Comparison of ENCODE assay signal across 24 cellular contexts in genomic region chr17:82080789-82081464, GRCh38.
"Had no signal": no experiment of that assay in that cellular context is flagged by ENCODE, and none has a peak within 500 bp of the region (broad histone marks: within the 10 kb centered on the region; RNA-seq: fewer than 3 reads in every experiment).

No MANE protein-coding gene starts in this region.

- H3K27me3 ChIP-seq: esophagus squamous epithelium, neural progenitor cell, sigmoid colon, stomach had no signal

- H3K36me3 Mint-ChIP-seq: natural killer cell treated with Interleukin-12 subunit alpha and Interleukin-12 subunit beta and Interleukin-15 and Interleukin-18, amount 100 ng/mL, for 72 hours had no signal

- H3K4me1 ChIP-seq: neural progenitor cell, parathyroid adenoma, psoas muscle, sigmoid colon, stomach had no signal

- H3K27ac ChIP-seq: esophagus squamous epithelium, neural progenitor cell, parathyroid adenoma, psoas muscle, sigmoid colon, skin epidermis, stomach, thoracic aorta had no signal

- H3K9ac ChIP-seq: neural progenitor cell, parathyroid adenoma had no signal

- H3K27me3 Mint-ChIP-seq: effector memory CD8-positive, alpha-beta T cell; natural killer cell treated with Interleukin-12 subunit alpha and Interleukin-12 subunit beta and Interleukin-15 and Interleukin-18, amount 100 ng/mL, for 72 hours; stimulated activated naive B cell treated with anti-CD40 and anti-IgM and Interleukin-4, amounts not matched to agents 10 μg/mL and 1 μg/mL and 100 μg/mL, for 72 hours had no signal

- H3K9me3 ChIP-seq: esophagus squamous epithelium, psoas muscle, sigmoid colon, stomach, thoracic aorta had no signal

- H3K4me3 Mint-ChIP-seq: effector memory CD8-positive, alpha-beta T cell; natural killer cell treated with Interleukin-12 subunit alpha and Interleukin-12 subunit beta and Interleukin-15 and Interleukin-18, amount 100 ng/mL, for 72 hours; neural progenitor cell; stimulated activated naive B cell treated with anti-CD40 and anti-IgM and Interleukin-4, amounts not matched to agents 10 μg/mL and 1 μg/mL and 100 μg/mL, for 72 hours had no signal

- H3K36me3 ChIP-seq: neural progenitor cell had no signal

- FAIRE-seq: kidney, urothelium cell line had no signal

- H3K4me3 ChIP-seq: esophagus squamous epithelium, lung, neural progenitor cell, psoas muscle, sigmoid colon, skin epidermis, stomach, thoracic aorta had no signal

- H3K9me3 Mint-ChIP-seq: effector memory CD8-positive, alpha-beta T cell; natural killer cell treated with Interleukin-12 subunit alpha and Interleukin-12 subunit beta and Interleukin-15 and Interleukin-18, amount 100 ng/mL, for 72 hours; neural progenitor cell; stimulated activated naive B cell treated with anti-CD40 and anti-IgM and Interleukin-4, amounts not matched to agents 10 μg/mL and 1 μg/mL and 100 μg/mL, for 72 hours had no signal

- H3K27ac Mint-ChIP-seq: effector memory CD8-positive, alpha-beta T cell; natural killer cell treated with Interleukin-12 subunit alpha and Interleukin-12 subunit beta and Interleukin-15 and Interleukin-18, amount 100 ng/mL, for 72 hours; neural progenitor cell; stimulated activated naive B cell treated with anti-CD40 and anti-IgM and Interleukin-4, amounts not matched to agents 10 μg/mL and 1 μg/mL and 100 μg/mL, for 72 hours had no signal

- ATAC-seq: effector memory CD8-positive, alpha-beta T cell; left colon; left ventricle myocardium superior; natural killer cell treated with Interleukin-12 subunit alpha and Interleukin-12 subunit beta and Interleukin-15 and Interleukin-18, amount 100 ng/mL, for 72 hours; psoas muscle; stimulated activated naive B cell treated with anti-CD40 and anti-IgM and Interleukin-4, amounts not matched to agents 10 μg/mL and 1 μg/mL and 100 μg/mL, for 72 hours had no signal

- H3K4me2 ChIP-seq: neural progenitor cell had no signal

- H2AFZ ChIP-seq: neural progenitor cell, parathyroid adenoma had no signal

- DNase-seq: effector memory CD8-positive, alpha-beta T cell; esophagus squamous epithelium; foreskin fibroblast; kidney; left colon; left ventricle myocardium superior; mesenchymal stem cell; midbrain; occipital lobe; retina; sigmoid colon; stimulated activated CD4-positive, alpha-beta T cell treated with anti-CD3 and anti-CD28 coated beads, Interleukin-2, amount 100 ng/mL, for 24 hours; stimulated activated CD4-positive, alpha-beta T cell treated with anti-CD3 and anti-CD28 coated beads, Interleukin-4, amount 100 ng/mL, for 4 hours; stimulated activated naive B cell treated with anti-CD40 and anti-IgM and Interleukin-4, amounts not matched to agents 10 μg/mL and 1 μg/mL and 100 μg/mL, for 72 hours; stomach; trophoblast cell had no signal
